25 cellular contexts compared by ENCODE assay signal in genomic region chr14:105971593-105972500, GRCh38.
"Had no signal": no experiment of that assay in that cellular context is flagged by ENCODE, and none has a peak within 500 bp of the region (broad histone marks: within the 10 kb centered on the region; RNA-seq: fewer than 3 reads in every experiment).

No MANE protein-coding gene starts in this region.

- H3K4me3 ChIP-seq: colonic mucosa, dorsolateral prefrontal cortex, esophagus squamous epithelium, gastrocnemius medialis, heart right ventricle, left lung, lower lobe of right lung, mucosa of descending colon had no signal

- H3K4me1 Mint-ChIP-seq: mesothelial cell of epicardium had no signal

- H3K36me3 ChIP-seq: colonic mucosa, esophagus squamous epithelium, gastrocnemius medialis, heart right ventricle, left lung, lower lobe of right lung had no signal

- H3K27ac Mint-ChIP-seq: mesothelial cell of epicardium had no signal

- H3K4me3 Mint-ChIP-seq: mesothelial cell of epicardium had no signal

- H3K27me3 Mint-ChIP-seq: naive B cell had no signal

- H3K36me3 Mint-ChIP-seq: naive B cell had no signal

- H3K9me3 ChIP-seq: colonic mucosa, esophagus squamous epithelium, gastrocnemius medialis, heart right ventricle, left lung, lower lobe of right lung, mucosa of descending colon had no signal

- H3K27me3 ChIP-seq: colonic mucosa, gastrocnemius medialis had no signal

- DNase-seq: colonic mucosa; cortex of kidney; dermis blood vessel endothelial cell; dorsolateral prefrontal cortex; effector CD4-positive, alpha-beta T cell; effector memory CD4-positive, alpha-beta T cell; erythroblast; esophagus squamous epithelium; foreskin fibroblast; foreskin melanocyte; gastrocnemius medialis; glutamatergic neuron; head of caudate nucleus; heart right ventricle; hippocampal formation; left cardiac atrium; left lung; left ventricle myocardium superior; lower lobe of right lung; mesenchymal stem cell; mucosa of descending colon; naive B cell had no signal

- H3K9me3 Mint-ChIP-seq: naive B cell had no signal

- ATAC-seq: esophagus mucosa, gastrocnemius medialis, heart right ventricle, left cardiac atrium, left lung, left ventricle myocardium superior, lower lobe of right lung, mucosa of descending colon had no signal

- H3K4me1 ChIP-seq: colonic mucosa, esophagus squamous epithelium, gastrocnemius medialis, heart right ventricle, left lung, lower lobe of right lung had no signal

- H3K27ac ChIP-seq: colonic mucosa, dorsolateral prefrontal cortex, epithelial cell of prostate, esophagus squamous epithelium, gastrocnemius medialis, heart right ventricle, left lung, lower lobe of right lung had no signal
